In genomic region chr1:206963119-206963712, GRCh38 we compare ENCODE assay signal across 20 cellular contexts. TPM values are rescaled to one million over a fixed set of nuclear protein-coding genes. Genes with fewer than 3 reads are reported as not detected.
A peak's percentile ranks its signal among the peaks of the same experiment; 100 is the strongest.
DNase-seq lines count a peak whose midpoint lies in the region; ATAC-seq and TF ChIP-seq lines count a peak whose summit lies in the region.
"Had no signal": no experiment of that assay in that cellular context is flagged by ENCODE, and none has a peak within 500 bp of the region (broad histone marks: within the 10 kb centered on the region; RNA-seq: fewer than 3 reads in every experiment).

No MANE protein-coding gene starts in this region.

- H3K4me1 ChIP-seq in BLaER1 treated with 17β-estradiol and CSF1 and Interleukin-3, amounts not matched to agents 10 nM and 100 nM: peaks cover 23 to 81% (median 67%) of the 10 kb centered on the region in 10 experiments
- H3K4me1 ChIP-seq in GM23248 (ENCODE audit: insufficient read depth): no peaks in the 10 kb centered on the region
- H3K4me1 ChIP-seq: BE2C had no signal

- no peak overlapping the region for H2AFZ ChIP-seq in GM23248

- H4K20me1 ChIP-seq in BLaER1 treated with 17β-estradiol and CSF1 and Interleukin-3, amounts not matched to agents 10 nM and 100 nM: no peaks in the 10 kb centered on the region
- no peaks in the 10 kb centered on the region for H4K20me1 ChIP-seq in GM23248 (ENCODE audit: insufficient read depth)

- H3K9me3 ChIP-seq in BLaER1 treated with 17β-estradiol and CSF1 and Interleukin-3, amounts not matched to agents 10 nM and 100 nM (replicated peaks in 1 of 11): no peaks in the 10 kb centered on the region
- H3K9me3 ChIP-seq in GM23248 (ENCODE audit: low read depth): no peaks in the 10 kb centered on the region
- H3K9me3 ChIP-seq: BE2C had no signal

- H3K9ac ChIP-seq in BLaER1 treated with 17β-estradiol and CSF1 and Interleukin-3, amounts not matched to agents 10 nM and 100 nM: no peak overlapping the region
- no peak overlapping the region for H3K9ac ChIP-seq in GM23248

- no peak overlapping the region for H3K4me3 ChIP-seq in BLaER1 treated with 17β-estradiol and CSF1 and Interleukin-3, amounts not matched to agents 10 nM and 100 nM
- H3K4me3 ChIP-seq in GM23248 (no peak overlapping the region), choroid plexus epithelial cell (ENCODE audit: low read depth, low read length) (no peak overlapping the region)
- H3K4me3 ChIP-seq: K562, SK-N-MC had no signal

- H3F3A ChIP-seq in GM23248 (ENCODE audit: insufficient read depth): no peaks in the 10 kb centered on the region

- peak overlapping the region in 9 of 11 experiments; percentile 17 to 92 (median 78); a peak in 14 of 22 replicates for H3K4me2 ChIP-seq in BLaER1 treated with 17β-estradiol and CSF1 and Interleukin-3, amounts not matched to agents 10 nM and 100 nM
- H3K4me2 ChIP-seq in GM23248 (ENCODE audit: unreplicated experiment): no peak overlapping the region

- ATAC-seq in HG03135 (IDR thresholded peaks at IDR 0.05; ENCODE audit: unreplicated experiment) (no peak), HG03196 (IDR thresholded peaks at IDR 0.05; ENCODE audit: unreplicated experiment) (no peak)
- ATAC-seq: Panc1, Right ventricle myocardium inferior had no signal

- no peak for TF ChIP-seq CTCF in choroid plexus epithelial cell (conservative IDR thresholded peaks at IDR 0.05; ENCODE audit: low read depth, low read length)

- H3K36me3 ChIP-seq in BLaER1 treated with 17β-estradiol and CSF1 and Interleukin-3, amounts not matched to agents 10 nM and 100 nM: no peaks in the 10 kb centered on the region
- H3K36me3 ChIP-seq in GM23248 (ENCODE audit: low read depth): no peaks in the 10 kb centered on the region
- H3K36me3 ChIP-seq: BE2C had no signal

- H3K27ac ChIP-seq in BLaER1 treated with 17β-estradiol and CSF1 and Interleukin-3, amounts not matched to agents 10 nM and 100 nM: peak overlapping the region in 6 of 11 experiments; percentile 30 to 68 (median 56); a peak in 9 of 22 replicates
- no peak overlapping the region for H3K27ac ChIP-seq in GM23248
- H3K27ac ChIP-seq: SK-N-MC had no signal

- in situ Hi-C loops in GM23248 (cut with MboI): no loop called here

- no peaks in the 10 kb centered on the region for H3K79me2 ChIP-seq in GM23248 (ENCODE audit: insufficient read depth)

- no peaks in the 10 kb centered on the region for H3K9me2 ChIP-seq in GM23248 (ENCODE audit: insufficient read depth)

- H3K27me3 ChIP-seq in BLaER1 treated with 17β-estradiol and CSF1 and Interleukin-3, amounts not matched to agents 10 nM and 100 nM: no peaks in the 10 kb centered on the region
- no peaks in the 10 kb centered on the region; the same call in 1 of the 2 replicates for H3K27me3 ChIP-seq in GM23248 (replicated peaks; ENCODE audit: insufficient read depth)
- H3K27me3 ChIP-seq: BE2C had no signal

- DNase-seq in GM23248 (peak; percentile 72), choroid plexus epithelial cell (ENCODE audit: low read depth) (peak; percentile 4), non-pigmented ciliary epithelial cell (ENCODE audit: low read depth) (peak; percentile 1), NAMALWA (ENCODE audit: low spot score) (no peak)
- DNase-seq: ACHN; BE2C; CD8-positive, alpha-beta memory T cell; H9; NCI-H1105; NCI-H187; NCI-H446 treated with DMSO at 0.1 percent for 48 hours; NCI-H748 treated with DMSO at 0.1 percent for 48 hours had no signal

- 64 to 67% methylated on average over 5 of the region's 5 CpGs for WGBS in GM23248 (ENCODE audit: low coverage in 1 of 2, low lambda C conversion rate in 2 of 2, missing lambda C conversion rate in 2 of 2), 2 experiments

RNA-seq across cellular contexts. Expression of gene FCAMR, which starts 7.0 kb away (rescaled TPM):
- total RNA-seq in GM23248 (2014; rRNA removed; shearing (Covaris generic)): not detected in 2 replicates
- not detected in 2 replicates for polyA plus RNA-seq in GM23248 (2016; fragmentation: Nextera tagmentation; extraction: Ambion mirVana)
- total RNA-seq: CD8-positive, alpha-beta memory T cell; Daoy; H9; K562; Right ventricle myocardium inferior had no signal
- polyA plus RNA-seq: CD8-positive, alpha-beta memory T cell; K562 had no signal

RNA-seq across cellular contexts. Expression of gene PIGR, which starts 16.9 kb away (rescaled TPM):
- total RNA-seq in GM23248 (2014; rRNA removed; shearing (Covaris generic)): not detected in 2 replicates
- polyA plus RNA-seq in GM23248 (2016; fragmentation: Nextera tagmentation; extraction: Ambion mirVana): not detected in 2 replicates
- total RNA-seq: Daoy, H9, Right ventricle myocardium inferior had no signal
- polyA plus RNA-seq: CD8-positive, alpha-beta memory T cell had no signal

RNA-seq across cellular contexts. Expression of gene FCMR, which starts 41.5 kb away (rescaled TPM):
- 1.2 TPM in 1 of 2 replicates, not detected in the other for total RNA-seq in GM23248 (2014; rRNA removed; shearing (Covaris generic))
- 0.94 and 2.3 TPM in 2 replicates for polyA plus RNA-seq in GM23248 (2016; fragmentation: Nextera tagmentation; extraction: Ambion mirVana)
- total RNA-seq: H9 had no signal
